10 cellular contexts compared by ENCODE assay signal in the genomic region with DNA sequence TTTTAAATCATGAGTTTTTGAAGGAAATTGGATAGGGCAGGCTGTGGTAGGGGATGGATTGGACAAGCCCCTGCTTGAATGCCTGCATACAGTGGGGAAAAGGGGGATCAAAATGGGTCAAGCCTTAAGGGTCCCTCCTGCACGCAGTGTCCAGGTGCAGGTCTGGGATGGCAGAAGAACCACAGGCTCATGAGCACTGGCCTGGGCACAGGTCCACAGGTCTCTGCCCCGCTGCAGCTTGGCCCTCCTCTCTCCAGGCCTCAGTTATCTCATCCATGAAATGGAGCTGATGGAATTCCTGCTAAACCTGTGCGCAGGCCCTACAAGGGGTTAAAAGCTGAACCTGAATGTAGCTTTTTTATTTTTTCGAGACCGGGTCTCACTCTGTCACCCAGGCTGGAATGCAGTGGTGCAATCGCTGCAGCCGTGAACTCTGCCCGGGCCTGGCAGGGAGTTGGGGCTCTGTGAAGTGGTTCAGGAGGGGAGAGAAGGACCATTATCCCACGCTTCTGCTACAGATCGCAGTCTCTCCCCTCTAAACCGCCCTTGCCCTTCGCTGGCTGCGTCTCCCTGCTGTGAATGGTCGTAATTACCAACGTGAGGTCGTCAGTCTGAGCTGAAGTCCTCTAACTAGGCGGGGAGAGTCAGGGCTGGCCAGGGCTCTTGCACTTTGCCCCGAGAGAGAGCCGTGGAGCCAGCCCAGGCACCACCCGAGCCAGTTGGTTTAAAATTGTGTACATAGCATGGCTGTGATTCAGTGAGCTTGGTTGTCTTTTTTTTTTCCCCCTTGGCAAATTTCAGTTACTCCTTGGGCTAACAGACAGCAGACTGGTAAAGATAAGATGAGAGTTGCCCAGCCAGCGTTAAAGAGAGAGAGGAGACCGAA.
DNase-seq lines count a peak whose midpoint lies in the region; ATAC-seq, FAIRE-seq and TF ChIP-seq lines count a peak whose summit lies in the region.
"Had no signal": no experiment of that assay in that cellular context is flagged by ENCODE, and none has a peak within 500 bp of the region (broad histone marks: within the 10 kb centered on the region; RNA-seq: fewer than 3 reads in every experiment).

No MANE protein-coding gene starts in this region.

- no peaks in the 10 kb centered on the region for H3K9me3 Mint-ChIP-seq in activated naive CD8-positive, alpha-beta T cell treated with anti-CD3 and anti-CD28 coated beads for 36 hours

- peak; percentile 75 for FAIRE-seq in K562 (lab: Jason Lieb, UNC)
- FAIRE-seq: islet of Langerhans had no signal

- no peaks in the 10 kb centered on the region for H3K27me3 Mint-ChIP-seq in activated naive CD8-positive, alpha-beta T cell treated with anti-CD3 and anti-CD28 coated beads for 36 hours

- TF ChIP-seq POLR2A in K562 (conservative IDR thresholded peaks at IDR 0.05) = no peak

- H3K4me1 ChIP-seq in K562 (replicated peaks in 1 of 2; ENCODE audit: control insufficient read depth in 2 of 2, insufficient read depth in 2 of 2, low read length in 2 of 2) (peaks cover 2 to 5% of the 10 kb centered on the region in 2 experiments; a peak in 2 of 5 replicates), right cardiac atrium (ENCODE audit: control insufficient read depth, insufficient read depth, low read length) (peaks cover 6% of the 10 kb centered on the region), rectal smooth muscle tissue (ENCODE audit: control insufficient read depth, insufficient read depth, low read length) (no peaks in the 10 kb centered on the region)
- H3K4me1 ChIP-seq: HAP-1 had no signal

- 71% methylated on average over 22 of the region's 22 CpGs for WGBS in K562 (ENCODE audit: insufficient coverage, low coverage, missing lambda C conversion rate)
- WGBS in right cardiac atrium = 47% methylated on average over 22 of the region's 22 CpGs

- no peak overlapping the region for H2AFZ ChIP-seq in K562 (ENCODE audit: low read depth, low read length)

- H3K27ac Mint-ChIP-seq in activated naive CD8-positive, alpha-beta T cell treated with anti-CD3 and anti-CD28 coated beads for 36 hours = no peak overlapping the region

- no peak overlapping the region for H3K4me3 ChIP-seq in K562
- no peak overlapping the region for H3K4me3 ChIP-seq in right cardiac atrium (ENCODE audit: low read length)
- H3K4me3 ChIP-seq in rectal smooth muscle tissue (ENCODE audit: low read length) = peak overlapping the region; percentile 13
- H3K4me3 ChIP-seq: HAP-1 had no signal

- intact Hi-C loops in K562 (cut with micrococcal nuclease) (no loop called here), right cardiac atrium (cut with DNase I) (no loop called here)

- no peaks in the 10 kb centered on the region for H3K36me3 Mint-ChIP-seq in activated naive CD8-positive, alpha-beta T cell treated with anti-CD3 and anti-CD28 coated beads for 36 hours

- TF ChIP-seq CTCF in K562 (IDR thresholded peaks at IDR 0.05 in 2 of 3, conservative IDR thresholded peaks at IDR 0.05 in 1 of 3; ENCODE audit: insufficient read depth in 2 of 3, low read depth in 1 of 3, low read length in 3 of 3) = no peak

- POLR2A ChIA-PET in K562 (lab: Yijun Ruan, JAX) = interaction anchor here (0.7 kb wide), 1 partner anchor 1470 kb away, joined by 4 read pairs; no protein-coding TSS in a partner anchor

- BruUV-seq in K562 (replicated peaks; lab: Mats Ljungman, UMichigan) = no TSS peak

- TF ChIP-seq EP300 in K562 (IDR thresholded peaks at IDR 0.05; ENCODE audit: low read length) = no peak

- H3K4me3 Mint-ChIP-seq in activated naive CD8-positive, alpha-beta T cell treated with anti-CD3 and anti-CD28 coated beads for 36 hours = no peak overlapping the region

- H3K36me3 ChIP-seq in K562 (ENCODE audit: control insufficient read depth, insufficient read depth, low read length) (no peaks in the 10 kb centered on the region), rectal smooth muscle tissue (ENCODE audit: control insufficient read depth, insufficient read depth, low read length) (no peaks in the 10 kb centered on the region)
- H3K36me3 ChIP-seq: HAP-1 had no signal

- no peak for ATAC-seq in K562
- ATAC-seq in right cardiac atrium = peak; percentile 48 to 74
- ATAC-seq in GM19455 (IDR thresholded peaks at IDR 0.05; ENCODE audit: unreplicated experiment) = no peak

- H3K9me3 ChIP-seq in K562 (replicated peaks; ENCODE audit: control insufficient read depth, insufficient read depth, low read depth, low read length) = no peaks in the 10 kb centered on the region
- no peaks in the 10 kb centered on the region for H3K9me3 ChIP-seq in right cardiac atrium (ENCODE audit: control insufficient read depth, low read length)
- H3K9me3 ChIP-seq: HAP-1 had no signal

- peak overlapping the region in 1 of 2 experiments; percentile 29; a peak in 1 of 4 replicates for H3K9ac ChIP-seq in K562 (ENCODE audit: insufficient read depth in 1 of 2, low read depth in 2 of 2, low read length in 2 of 2)
- H3K9ac ChIP-seq in rectal smooth muscle tissue (ENCODE audit: low read length) = no peak overlapping the region

- H3K27ac ChIP-seq in K562 (ENCODE audit: extremely low read depth, low read depth, low read length) (no peak overlapping the region), right cardiac atrium (ENCODE audit: low read length) (peak overlapping the region; percentile 24), rectal smooth muscle tissue (ENCODE audit: low read depth, low read length) (no peak overlapping the region)

- peak; percentile 36 for DNase-seq in EL
- no peak for DNase-seq in K562 (ENCODE audit: extremely low read depth in 1 of 4, low spot score in 3 of 4)
- peak; percentile 63 to 74 (median 72) for DNase-seq in right cardiac atrium
- no peak for DNase-seq in NCI-H128 (lab: John Stamatoyannopoulos, UW; ENCODE audit: unreplicated experiment)
- DNase-seq in SW 1271 (lab: John Stamatoyannopoulos, UW) = no peak
- DNase-seq in activated naive CD8-positive, alpha-beta T cell treated with anti-CD3 and anti-CD28 coated beads for 36 hours = no peak

- H3K4me2 ChIP-seq in K562 (ENCODE audit: insufficient read depth, low read length) = no peak overlapping the region

- CTCF ChIA-PET in K562 (lab: Yijun Ruan, JAX; ENCODE audit: low intra/inter-chr PET ratio) = no interaction called here

- in situ Hi-C loops in K562 (cut with MboI) = no loop called here

- H3K9me1 ChIP-seq in K562 (ENCODE audit: control insufficient read depth, insufficient read depth, low read length) = no peaks in the 10 kb centered on the region

- no peaks in the 10 kb centered on the region for H3K27me3 ChIP-seq in K562 (ENCODE audit: control insufficient read depth in 2 of 2, insufficient read depth in 2 of 2, low read length in 2 of 2)
- no peaks in the 10 kb centered on the region for H3K27me3 ChIP-seq in right cardiac atrium (ENCODE audit: control insufficient read depth, insufficient read depth)
- no peaks in the 10 kb centered on the region for H3K27me3 ChIP-seq in rectal smooth muscle tissue (ENCODE audit: control insufficient read depth, insufficient read depth, low read length)

- TF ChIP-seq RAD21 in K562 (CRISPR knock-in tag; conservative IDR thresholded peaks at IDR 0.05 in 1 of 2, IDR thresholded peaks at IDR 0.05 in 1 of 2) = no peak

- H3K79me2 ChIP-seq in K562 (ENCODE audit: control insufficient read depth, insufficient read depth, low read length) = no peaks in the 10 kb centered on the region

- H3K4me1 Mint-ChIP-seq in activated naive CD8-positive, alpha-beta T cell treated with anti-CD3 and anti-CD28 coated beads for 36 hours = no peaks in the 10 kb centered on the region

- peaks cover 10% of the 10 kb centered on the region; the same call in 1 of the 2 replicates for H4K20me1 ChIP-seq in K562 (replicated peaks; ENCODE audit: control insufficient read depth, insufficient read depth, low read length)

TF ChIP-seq in K562, 482 proteins besides CTCF, POLR2A, EP300 and RAD21 (continues in another document):
- TF ChIP-seq SRSF1 (IDR thresholded peaks at IDR 0.05; ENCODE audit: low read depth, low read length) = no peak

Comparison
In these comparisons a context has a peak if more than half of its experiments do, and no peak if none do; other contexts are left out.
1. DNase-seq: peak in EL (single experiment) and right cardiac atrium (3 of 3); none in K562 (0 of 4), NCI-H128 (single experiment), SW 1271 (0 of 2) and activated naive CD8-positive, alpha-beta T cell treated with anti-CD3 and anti-CD28 coated beads for 36 hours (single experiment).
2. ATAC-seq: peak in right cardiac atrium (2 of 2); none in K562 (single experiment) and GM19455 (single experiment).